Comparison of ENCODE assay signal across 1 cellular context in genomic region chr11:43933608-43934358, GRCh38.
TF ChIP-seq lines count a peak whose summit lies in the region.

No MANE protein-coding gene starts in this region.

TF ChIP-seq in H1, 55 proteins besides CTCF, POLR2A, EP300 and RAD21:
- no peak for TF ChIP-seq EGR1 (IDR thresholded peaks at IDR 0.05; ENCODE audit: borderline replicate concordance, low read depth, low read length)
- no peak for TF ChIP-seq ASH2L (IDR thresholded peaks at IDR 0.05; ENCODE audit: low read length)
- TF ChIP-seq RBBP5 (IDR thresholded peaks at IDR 0.05; ENCODE audit: borderline replicate concordance, low read depth, low read length), result no peak
- TF ChIP-seq FOSL1 (IDR thresholded peaks at IDR 0.05; ENCODE audit: insufficient read depth, low read depth, low read length), result no peak
- no peak for TF ChIP-seq KDM1A (IDR thresholded peaks at IDR 0.05; ENCODE audit: borderline replicate concordance, low read length)
- no peak for TF ChIP-seq KDM4A (IDR thresholded peaks at IDR 0.05; ENCODE audit: low read depth, low read length, severe bottlenecking)
- no peak for TF ChIP-seq CBX8 (IDR thresholded peaks at IDR 0.05; ENCODE audit: borderline replicate concordance, low read depth, low read length)
- TF ChIP-seq CHD7 (IDR thresholded peaks at IDR 0.05; ENCODE audit: insufficient replicate concordance, low read length), result no peak
- TF ChIP-seq KDM5A (IDR thresholded peaks at IDR 0.05; ENCODE audit: low read length), result no peak
- no peak for TF ChIP-seq JUND (IDR thresholded peaks at IDR 0.05; ENCODE audit: low read length)
- no peak for TF ChIP-seq TCF12 (IDR thresholded peaks at IDR 0.05; ENCODE audit: low read depth, low read length)
- TF ChIP-seq SIN3A (conservative IDR thresholded peaks at IDR 0.05 in 1 of 2, IDR thresholded peaks at IDR 0.05 in 1 of 2; ENCODE audit: low read depth in 1 of 2, low read length in 2 of 2), result no peak
- TF ChIP-seq E2F6 (IDR thresholded peaks at IDR 0.05), result no peak
- TF ChIP-seq TEAD4 (IDR thresholded peaks at IDR 0.05; ENCODE audit: low read depth, low read length), result no peak
- TF ChIP-seq SUZ12 (IDR thresholded peaks at IDR 0.05; ENCODE audit: low read length), result no peak
- no peak for TF ChIP-seq JUN (IDR thresholded peaks at IDR 0.05; ENCODE audit: low read depth, low read length)
- TF ChIP-seq EZH2 (IDR thresholded peaks at IDR 0.05; ENCODE audit: low read depth, low read length, severe bottlenecking), result no peak
